ENCODE assay signal across 1 cellular context in the genomic region with DNA sequence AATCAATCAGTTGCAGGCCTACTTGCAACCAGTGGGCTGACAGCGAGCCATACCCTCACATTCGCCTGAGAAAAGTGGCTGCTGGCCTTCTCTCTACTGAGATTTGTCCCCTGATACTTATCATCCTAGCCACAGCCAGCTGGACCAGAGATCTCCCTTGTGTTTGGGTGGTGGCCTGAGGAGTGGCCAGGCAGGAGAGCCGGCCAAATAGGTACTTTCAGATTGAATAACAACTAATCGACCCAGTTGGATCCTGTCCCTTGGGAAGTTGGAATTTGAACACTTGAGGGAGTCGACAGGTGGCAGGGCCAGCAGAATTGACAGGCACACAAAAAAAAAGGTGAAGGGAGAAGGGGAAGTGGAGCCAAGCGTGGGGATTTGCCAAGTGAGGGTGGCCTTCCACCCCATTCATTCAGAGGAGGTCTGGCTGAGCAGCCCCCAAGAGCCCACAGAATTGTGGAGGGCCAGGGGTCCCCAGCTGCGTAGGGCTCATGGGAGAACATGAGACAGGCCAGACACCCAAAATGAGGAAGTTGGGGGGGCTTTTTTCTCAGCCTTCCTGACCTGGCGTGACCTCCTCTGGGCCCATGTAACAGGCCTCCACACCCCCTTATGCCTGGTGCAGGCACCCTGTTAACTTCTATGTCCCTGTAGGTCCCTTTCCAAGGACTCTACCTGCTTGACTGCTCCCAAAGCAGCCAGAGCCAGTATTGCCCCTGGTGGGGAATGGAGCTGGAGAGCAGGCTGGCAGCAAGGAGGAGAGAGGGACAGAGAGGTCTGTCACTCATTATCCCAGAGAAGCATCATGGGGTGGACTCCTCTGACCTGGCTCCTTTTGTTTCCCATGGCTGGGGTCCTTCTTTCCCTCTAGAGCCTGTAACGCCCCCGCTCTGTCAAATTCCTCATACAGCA.
TF ChIP-seq lines count a peak whose summit lies in the region.

No MANE protein-coding gene starts in this region.

TF ChIP-seq in H1, 55 proteins besides CTCF, POLR2A, EP300 and RAD21:
- TF ChIP-seq TAF1 (IDR thresholded peaks at IDR 0.05; ENCODE audit: low read depth, low read length), result no peak
- TF ChIP-seq, protein P1, sequence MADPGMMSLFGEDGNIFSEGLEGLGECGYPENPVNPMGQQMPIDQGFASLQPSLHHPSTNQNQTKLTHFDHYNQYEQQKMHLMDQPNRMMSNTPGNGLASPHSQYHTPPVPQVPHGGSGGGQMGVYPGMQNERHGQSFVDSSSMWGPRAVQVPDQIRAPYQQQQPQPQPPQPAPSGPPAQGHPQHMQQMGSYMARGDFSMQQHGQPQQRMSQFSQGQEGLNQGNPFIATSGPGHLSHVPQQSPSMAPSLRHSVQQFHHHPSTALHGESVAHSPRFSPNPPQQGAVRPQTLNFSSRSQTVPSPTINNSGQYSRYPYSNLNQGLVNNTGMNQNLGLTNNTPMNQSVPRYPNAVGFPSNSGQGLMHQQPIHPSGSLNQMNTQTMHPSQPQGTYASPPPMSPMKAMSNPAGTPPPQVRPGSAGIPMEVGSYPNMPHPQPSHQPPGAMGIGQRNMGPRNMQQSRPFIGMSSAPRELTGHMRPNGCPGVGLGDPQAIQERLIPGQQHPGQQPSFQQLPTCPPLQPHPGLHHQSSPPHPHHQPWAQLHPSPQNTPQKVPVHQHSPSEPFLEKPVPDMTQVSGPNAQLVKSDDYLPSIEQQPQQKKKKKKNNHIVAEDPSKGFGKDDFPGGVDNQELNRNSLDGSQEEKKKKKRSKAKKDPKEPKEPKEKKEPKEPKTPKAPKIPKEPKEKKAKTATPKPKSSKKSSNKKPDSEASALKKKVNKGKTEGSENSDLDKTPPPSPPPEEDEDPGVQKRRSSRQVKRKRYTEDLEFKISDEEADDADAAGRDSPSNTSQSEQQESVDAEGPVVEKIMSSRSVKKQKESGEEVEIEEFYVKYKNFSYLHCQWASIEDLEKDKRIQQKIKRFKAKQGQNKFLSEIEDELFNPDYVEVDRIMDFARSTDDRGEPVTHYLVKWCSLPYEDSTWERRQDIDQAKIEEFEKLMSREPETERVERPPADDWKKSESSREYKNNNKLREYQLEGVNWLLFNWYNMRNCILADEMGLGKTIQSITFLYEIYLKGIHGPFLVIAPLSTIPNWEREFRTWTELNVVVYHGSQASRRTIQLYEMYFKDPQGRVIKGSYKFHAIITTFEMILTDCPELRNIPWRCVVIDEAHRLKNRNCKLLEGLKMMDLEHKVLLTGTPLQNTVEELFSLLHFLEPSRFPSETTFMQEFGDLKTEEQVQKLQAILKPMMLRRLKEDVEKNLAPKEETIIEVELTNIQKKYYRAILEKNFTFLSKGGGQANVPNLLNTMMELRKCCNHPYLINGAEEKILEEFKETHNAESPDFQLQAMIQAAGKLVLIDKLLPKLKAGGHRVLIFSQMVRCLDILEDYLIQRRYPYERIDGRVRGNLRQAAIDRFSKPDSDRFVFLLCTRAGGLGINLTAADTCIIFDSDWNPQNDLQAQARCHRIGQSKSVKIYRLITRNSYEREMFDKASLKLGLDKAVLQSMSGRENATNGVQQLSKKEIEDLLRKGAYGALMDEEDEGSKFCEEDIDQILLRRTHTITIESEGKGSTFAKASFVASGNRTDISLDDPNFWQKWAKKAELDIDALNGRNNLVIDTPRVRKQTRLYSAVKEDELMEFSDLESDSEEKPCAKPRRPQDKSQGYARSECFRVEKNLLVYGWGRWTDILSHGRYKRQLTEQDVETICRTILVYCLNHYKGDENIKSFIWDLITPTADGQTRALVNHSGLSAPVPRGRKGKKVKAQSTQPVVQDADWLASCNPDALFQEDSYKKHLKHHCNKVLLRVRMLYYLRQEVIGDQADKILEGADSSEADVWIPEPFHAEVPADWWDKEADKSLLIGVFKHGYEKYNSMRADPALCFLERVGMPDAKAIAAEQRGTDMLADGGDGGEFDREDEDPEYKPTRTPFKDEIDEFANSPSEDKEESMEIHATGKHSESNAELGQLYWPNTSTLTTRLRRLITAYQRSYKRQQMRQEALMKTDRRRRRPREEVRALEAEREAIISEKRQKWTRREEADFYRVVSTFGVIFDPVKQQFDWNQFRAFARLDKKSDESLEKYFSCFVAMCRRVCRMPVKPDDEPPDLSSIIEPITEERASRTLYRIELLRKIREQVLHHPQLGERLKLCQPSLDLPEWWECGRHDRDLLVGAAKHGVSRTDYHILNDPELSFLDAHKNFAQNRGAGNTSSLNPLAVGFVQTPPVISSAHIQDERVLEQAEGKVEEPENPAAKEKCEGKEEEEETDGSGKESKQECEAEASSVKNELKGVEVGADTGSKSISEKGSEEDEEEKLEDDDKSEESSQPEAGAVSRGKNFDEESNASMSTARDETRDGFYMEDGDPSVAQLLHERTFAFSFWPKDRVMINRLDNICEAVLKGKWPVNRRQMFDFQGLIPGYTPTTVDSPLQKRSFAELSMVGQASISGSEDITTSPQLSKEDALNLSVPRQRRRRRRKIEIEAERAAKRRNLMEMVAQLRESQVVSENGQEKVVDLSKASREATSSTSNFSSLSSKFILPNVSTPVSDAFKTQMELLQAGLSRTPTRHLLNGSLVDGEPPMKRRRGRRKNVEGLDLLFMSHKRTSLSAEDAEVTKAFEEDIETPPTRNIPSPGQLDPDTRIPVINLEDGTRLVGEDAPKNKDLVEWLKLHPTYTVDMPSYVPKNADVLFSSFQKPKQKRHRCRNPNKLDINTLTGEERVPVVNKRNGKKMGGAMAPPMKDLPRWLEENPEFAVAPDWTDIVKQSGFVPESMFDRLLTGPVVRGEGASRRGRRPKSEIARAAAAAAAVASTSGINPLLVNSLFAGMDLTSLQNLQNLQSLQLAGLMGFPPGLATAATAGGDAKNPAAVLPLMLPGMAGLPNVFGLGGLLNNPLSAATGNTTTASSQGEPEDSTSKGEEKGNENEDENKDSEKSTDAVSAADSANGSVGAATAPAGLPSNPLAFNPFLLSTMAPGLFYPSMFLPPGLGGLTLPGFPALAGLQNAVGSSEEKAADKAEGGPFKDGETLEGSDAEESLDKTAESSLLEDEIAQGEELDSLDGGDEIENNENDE (IDR thresholded peaks at IDR 0.05; ENCODE audit: insufficient replicate concordance, low read length), result no peak
- TF ChIP-seq CHD2 (IDR thresholded peaks at IDR 0.05; ENCODE audit: low read length), result no peak
- TF ChIP-seq RBBP5 (IDR thresholded peaks at IDR 0.05; ENCODE audit: borderline replicate concordance, low read depth, low read length), result no peak
- TF ChIP-seq PHF8 (conservative IDR thresholded peaks at IDR 0.05; ENCODE audit: low read depth, low read length), result no peak
- no peak for TF ChIP-seq CREB1 (IDR thresholded peaks at IDR 0.05)
- TF ChIP-seq, protein P2, sequence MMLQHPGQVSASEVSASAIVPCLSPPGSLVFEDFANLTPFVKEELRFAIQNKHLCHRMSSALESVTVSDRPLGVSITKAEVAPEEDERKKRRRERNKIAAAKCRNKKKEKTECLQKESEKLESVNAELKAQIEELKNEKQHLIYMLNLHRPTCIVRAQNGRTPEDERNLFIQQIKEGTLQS (IDR thresholded peaks at IDR 0.05; ENCODE audit: insufficient read depth, low read depth, low read length), result no peak
- no peak for TF ChIP-seq JUN (IDR thresholded peaks at IDR 0.05; ENCODE audit: low read depth, low read length)
- TF ChIP-seq MAFK (IDR thresholded peaks at IDR 0.05; ENCODE audit: low read depth, low read length), result no peak
- TF ChIP-seq, protein P3, sequence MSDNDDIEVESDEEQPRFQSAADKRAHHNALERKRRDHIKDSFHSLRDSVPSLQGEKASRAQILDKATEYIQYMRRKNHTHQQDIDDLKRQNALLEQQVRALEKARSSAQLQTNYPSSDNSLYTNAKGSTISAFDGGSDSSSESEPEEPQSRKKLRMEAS (IDR thresholded peaks at IDR 0.05), result no peak
